In the genomic region with DNA sequence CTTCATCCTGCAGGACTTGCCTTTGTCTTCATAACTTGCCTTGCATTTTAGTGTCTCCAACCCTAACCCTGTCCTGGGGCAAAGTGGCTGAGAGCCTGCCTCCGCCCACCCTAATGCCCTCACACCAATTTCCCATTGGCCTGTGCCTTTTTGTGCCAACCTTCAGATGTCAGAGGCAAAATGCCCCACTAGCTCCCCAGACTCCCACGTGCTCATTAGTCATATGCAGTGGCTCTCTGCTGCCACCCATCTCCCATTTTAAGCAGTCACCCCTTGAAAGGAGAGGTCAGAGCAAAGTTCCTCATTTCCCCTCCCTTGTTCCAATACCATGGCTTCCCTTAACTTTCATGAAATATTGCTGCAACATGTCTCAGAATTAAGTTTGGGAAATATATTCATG, we compare ENCODE assay signal across 8 cellular contexts.
A peak's percentile ranks its signal among the peaks of the same experiment; 100 is the strongest.
DNase-seq lines count a peak whose midpoint lies in the region; ATAC-seq and TF ChIP-seq lines count a peak whose summit lies in the region.

No MANE protein-coding gene starts in this region.

- H3K4me1 ChIP-seq in PC-9 (replicated peaks; ENCODE audit: insufficient read depth) (no peaks in the 10 kb centered on the region), foreskin keratinocyte (no peaks in the 10 kb centered on the region), body of pancreas (no peaks in the 10 kb centered on the region)

- H3K4me3 ChIP-seq in HFF-Myc (replicated peaks; ENCODE audit: low read depth, low read length) (no peak overlapping the region), PC-9 (no peak overlapping the region), body of pancreas (no peak overlapping the region)

- H3K79me2 ChIP-seq in PC-9 (ENCODE audit: low read depth): no peaks in the 10 kb centered on the region

- CTCF ChIA-PET in PC-9 (lab: Charles Lee): no interaction called here

- no peaks in the 10 kb centered on the region for H3K36me3 ChIP-seq in PC-9 (ENCODE audit: low read depth)
- no peaks in the 10 kb centered on the region for H3K36me3 ChIP-seq in body of pancreas (replicated peaks in 1 of 2; ENCODE audit: insufficient read depth in 1 of 2, low read depth in 2 of 2)

- no peaks in the 10 kb centered on the region for H3K9me2 ChIP-seq in PC-9 (ENCODE audit: insufficient read depth)

- H3K4me2 ChIP-seq in PC-9: no peak overlapping the region

- no peaks in the 10 kb centered on the region for H3K9me3 ChIP-seq in PC-9 (ENCODE audit: insufficient read depth, low read depth)
- no peaks in the 10 kb centered on the region for H3K9me3 ChIP-seq in body of pancreas

- DNase-seq in DMS53 (lab: John Stamatoyannopoulos, UW): peak; percentile 52
- no peak for DNase-seq in DMS53 treated with DMSO at 0.1 percent for 48 hours (lab: John Stamatoyannopoulos, UW; ENCODE audit: unreplicated experiment)
- no peak for DNase-seq in HFF-Myc (ENCODE audit: extremely low read depth, low read depth)
- peak in 1 of 2 experiments; percentile 4 for DNase-seq in PC-9
- no peak for DNase-seq in foreskin keratinocyte
- no peak for DNase-seq in body of pancreas
- DNase-seq in activated CD4-positive, CD25-positive, alpha-beta regulatory T cell (lab: John Stamatoyannopoulos, UW): no peak
- no peak for DNase-seq in medulla oblongata (ENCODE audit: extremely low spot score)

- TF ChIP-seq CTCF in HFF-Myc (IDR thresholded peaks at IDR 0.05; ENCODE audit: low read depth, low read length, missing control alignments) (peak; percentile 14), PC-9 (conservative IDR thresholded peaks at IDR 0.05) (peak; percentile 62), foreskin keratinocyte (conservative IDR thresholded peaks at IDR 0.05) (peak; percentile 37), body of pancreas (IDR thresholded peaks at IDR 0.05) (peak in 1 of 7 experiments; percentile 20)

- no peak overlapping the region for H2AFZ ChIP-seq in PC-9

- no peaks in the 10 kb centered on the region for H4K20me1 ChIP-seq in PC-9 (ENCODE audit: insufficient read depth)

- BruUV-seq in PC-9 (replicated peaks; lab: Mats Ljungman, UMichigan): no TSS peak

- no peaks in the 10 kb centered on the region for H3F3A ChIP-seq in PC-9 (ENCODE audit: insufficient read depth, low read depth)

- intact Hi-C loops in PC-9 (cut with micrococcal nuclease; ENCODE audit: unreplicated experiment): no loop called here
- intact Hi-C loops in body of pancreas (cut with DNase I): no loop called here

- 22 to 32% methylated on average over 1 to 2 of the region's 2 CpGs for WGBS in body of pancreas, 2 donors

- H3K27me3 ChIP-seq in PC-9 (ENCODE audit: insufficient read depth, low read depth) (0 out of 2 replicates have a peak, but pooled peaks cover under 1% of the 10 kb centered on the region), foreskin keratinocyte (no peaks in the 10 kb centered on the region), body of pancreas (no peaks in the 10 kb centered on the region)

- POLR2A ChIA-PET in PC-9 (lab: Charles Lee; ENCODE audit: unreplicated experiment): no interaction called here

- H3K27ac ChIP-seq in PC-9 (no peak overlapping the region), foreskin keratinocyte (no peak overlapping the region), body of pancreas (no peak overlapping the region)

- TF ChIP-seq POLR2A in body of pancreas (IDR thresholded peaks at IDR 0.05): no peak

- ATAC-seq in foreskin keratinocyte: peak; percentile 33
- no peak for ATAC-seq in body of pancreas
